ENCODE assay signal across 21 cellular contexts in the genomic region with DNA sequence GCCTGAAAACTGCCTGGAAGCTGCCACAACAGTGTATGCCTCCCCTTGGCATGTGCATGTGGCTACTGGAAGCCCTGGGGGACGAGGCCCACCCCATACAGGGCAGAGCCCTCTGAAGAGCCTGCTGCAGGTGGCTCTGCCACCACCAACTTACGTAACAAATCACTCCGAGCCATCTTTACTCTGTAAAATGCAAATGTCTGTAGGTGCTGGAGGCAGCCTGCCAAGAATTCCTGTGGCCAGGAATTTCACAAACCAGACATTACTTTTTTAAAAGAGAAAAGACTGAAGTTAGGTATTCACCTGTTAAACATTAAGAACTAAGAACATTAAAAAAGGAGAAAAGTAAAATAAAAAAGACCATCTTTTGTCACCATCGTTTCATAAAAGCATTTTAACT.
A peak's percentile ranks its signal among the peaks of the same experiment; 100 is the strongest.
DNase-seq lines count a peak whose midpoint lies in the region; ATAC-seq and TF ChIP-seq lines count a peak whose summit lies in the region.
"Had no signal": no experiment of that assay in that cellular context is flagged by ENCODE, and none has a peak within 500 bp of the region (broad histone marks: within the 10 kb centered on the region; RNA-seq: fewer than 3 reads in every experiment).

No MANE protein-coding gene starts in this region.

- H3K4me1 ChIP-seq in SK-N-SH (ENCODE audit: control insufficient read depth in 1 of 2, insufficient read depth in 2 of 2, low read depth in 1 of 2, low read length in 1 of 2): peaks cover 0 to 14% of the 10 kb centered on the region in 2 experiments; a peak in 2 of 4 replicates
- H3K4me1 ChIP-seq: HAP-1, SJCRH30 had no signal

- H4K20me1 ChIP-seq in SK-N-SH (ENCODE audit: insufficient read depth): no peaks in the 10 kb centered on the region

- H3K27ac ChIP-seq in SK-N-SH (ENCODE audit: low read depth in 2 of 2, low read length in 1 of 2): no peak overlapping the region
- H3K27ac ChIP-seq: A549, C4-2B, SJCRH30 had no signal

- intact Hi-C loops in Right ventricle myocardium inferior (cut with DNase I): no loop called here

- no peaks in the 10 kb centered on the region for H3K27me3 ChIP-seq in SK-N-SH (ENCODE audit: insufficient read depth)
- H3K27me3 ChIP-seq: SJCRH30 had no signal

- no peaks in the 10 kb centered on the region for H3K36me3 ChIP-seq in SK-N-SH (replicated peaks in 1 of 2; ENCODE audit: control insufficient read depth in 1 of 2, insufficient read depth in 2 of 2, low read length in 1 of 2)
- H3K36me3 ChIP-seq: HAP-1, SJCRH30 had no signal

- H3K4me2 ChIP-seq in SK-N-SH: no peak overlapping the region
- H3K4me2 ChIP-seq: A549 had no signal

- no peaks in the 10 kb centered on the region for H3K9me2 ChIP-seq in SK-N-SH

- no peak for TF ChIP-seq CTCF in SK-N-SH (IDR thresholded peaks at IDR 0.05)

- no peak overlapping the region for H2AFZ ChIP-seq in SK-N-SH (ENCODE audit: low read depth)

- WGBS in SK-N-SH (ENCODE audit: low lambda C conversion rate): 45% methylated on average over 4 of the region's 4 CpGs

- TF ChIP-seq RAD21 in SK-N-SH (IDR thresholded peaks at IDR 0.05; ENCODE audit: low read length): no peak

- no peak for TF ChIP-seq EP300 in SK-N-SH (IDR thresholded peaks at IDR 0.05; ENCODE audit: borderline replicate concordance in 1 of 2, low read depth in 1 of 2, low read length in 1 of 2)

- POLR2A ChIA-PET in SK-N-SH (lab: Yijun Ruan, JAX): no interaction called here

- CTCF ChIA-PET in SK-N-SH (lab: Yijun Ruan, JAX): interaction anchor here (0.6 kb wide), 1 partner anchor 128 kb away, joined by 3 read pairs; no protein-coding TSS in a partner anchor

- DNase-seq in SK-N-SH: no peak
- DNase-seq in NCI-H526 (lab: John Stamatoyannopoulos, UW): peak; percentile 16 to 56
- peak; percentile 7 for DNase-seq in kidney glomerular epithelial cell (lab: John Stamatoyannopoulos, UW)
- DNase-seq in SIG-M5 (lab: John Stamatoyannopoulos, UW): no peak
- no peak for DNase-seq in Ammon's horn (ENCODE audit: low spot score)
- no peak for DNase-seq in Right ventricle myocardium inferior (ENCODE audit: missing footprints)
- DNase-seq: DMS153; IMR-90; Karpas-422; MM.1S; NCI-H1105; NCI-H187; NK-92 treated with Interleukin-12 subunit alpha and Interleukin-12 subunit beta, amount 100 ng/mL, for 24 hours; OCI-M1; RPMI8226; SJCRH30; SW 1271 had no signal

- H3K9ac ChIP-seq in SK-N-SH: no peak overlapping the region

- ATAC-seq in SK-N-SH treated with all-trans-retinoic acid at 6 μM for 48 hours (no peak), Right ventricle myocardium inferior (no peak)
- ATAC-seq: A549 had no signal

- no peak overlapping the region for H3K4me3 ChIP-seq in SK-N-SH (ENCODE audit: low read depth in 2 of 2, low read length in 1 of 2)
- H3K4me3 ChIP-seq: A549, HAP-1, SJCRH30 had no signal

- H3K9me3 ChIP-seq in SK-N-SH: no peaks in the 10 kb centered on the region
- H3K9me3 ChIP-seq: A549, HAP-1 had no signal

- H3F3A ChIP-seq in SK-N-SH (replicated peaks; ENCODE audit: insufficient read depth): no peaks in the 10 kb centered on the region

- no peaks in the 10 kb centered on the region for H3K79me2 ChIP-seq in SK-N-SH (ENCODE audit: insufficient read depth)

TF ChIP-seq in SK-N-SH, 30 proteins besides CTCF, POLR2A, EP300 and RAD21:
- no peak for TF ChIP-seq TAF1 (IDR thresholded peaks at IDR 0.05; ENCODE audit: borderline replicate concordance, low read depth, low read length)
- peak; percentile 10; the same call in 1 of the 2 replicates for TF ChIP-seq NFIC (IDR thresholded peaks at IDR 0.05; ENCODE audit: borderline replicate concordance)
- TF ChIP-seq JUND (IDR thresholded peaks at IDR 0.05): no peak

TF ChIP-seq in SK-N-SH treated with all-trans-retinoic acid at 6 μM for 48 hours, 23 proteins besides CTCF, POLR2A, EP300 and RAD21 (continues in another document):
- TF ChIP-seq TOX (CRISPR knock-in tag; IDR thresholded peaks at IDR 0.05; ENCODE audit: borderline replicate concordance) (no peak), ZNF70 (CRISPR knock-in tag; IDR thresholded peaks at IDR 0.05) (no peak), PPARA (CRISPR knock-in tag; IDR thresholded peaks at IDR 0.05; ENCODE audit: borderline replicate concordance) (no peak), ISL1 (CRISPR knock-in tag; IDR thresholded peaks at IDR 0.05) (no peak), ESRRG (CRISPR knock-in tag; IDR thresholded peaks at IDR 0.05) (no peak), OSR1 (CRISPR knock-in tag; IDR thresholded peaks at IDR 0.05) (no peak), ZNF565 (CRISPR knock-in tag; conservative IDR thresholded peaks at IDR 0.05; ENCODE audit: low read depth) (no peak), SNAI2 (CRISPR knock-in tag; IDR thresholded peaks at IDR 0.05) (no peak), ZNF8 (CRISPR knock-in tag; IDR thresholded peaks at IDR 0.05) (no peak), ZFP30 (CRISPR knock-in tag; IDR thresholded peaks at IDR 0.05) (no peak), ZFP3 (CRISPR knock-in tag; IDR thresholded peaks at IDR 0.05) (no peak), GLIS3 (CRISPR knock-in tag; IDR thresholded peaks at IDR 0.05) (no peak), CSDC2 (CRISPR knock-in tag; IDR thresholded peaks at IDR 0.05) (no peak), BACH2 (CRISPR knock-in tag; IDR thresholded peaks at IDR 0.05; ENCODE audit: borderline replicate concordance) (no peak), RARB (CRISPR knock-in tag; IDR thresholded peaks at IDR 0.05) (no peak)
- TF ChIP-seq, protein P1, sequence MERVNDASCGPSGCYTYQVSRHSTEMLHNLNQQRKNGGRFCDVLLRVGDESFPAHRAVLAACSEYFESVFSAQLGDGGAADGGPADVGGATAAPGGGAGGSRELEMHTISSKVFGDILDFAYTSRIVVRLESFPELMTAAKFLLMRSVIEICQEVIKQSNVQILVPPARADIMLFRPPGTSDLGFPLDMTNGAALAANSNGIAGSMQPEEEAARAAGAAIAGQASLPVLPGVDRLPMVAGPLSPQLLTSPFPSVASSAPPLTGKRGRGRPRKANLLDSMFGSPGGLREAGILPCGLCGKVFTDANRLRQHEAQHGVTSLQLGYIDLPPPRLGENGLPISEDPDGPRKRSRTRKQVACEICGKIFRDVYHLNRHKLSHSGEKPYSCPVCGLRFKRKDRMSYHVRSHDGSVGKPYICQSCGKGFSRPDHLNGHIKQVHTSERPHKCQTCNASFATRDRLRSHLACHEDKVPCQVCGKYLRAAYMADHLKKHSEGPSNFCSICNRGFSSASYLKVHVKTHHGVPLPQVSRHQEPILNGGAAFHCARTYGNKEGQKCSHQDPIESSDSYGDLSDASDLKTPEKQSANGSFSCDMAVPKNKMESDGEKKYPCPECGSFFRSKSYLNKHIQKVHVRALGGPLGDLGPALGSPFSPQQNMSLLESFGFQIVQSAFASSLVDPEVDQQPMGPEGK (CRISPR knock-in tag; IDR thresholded peaks at IDR 0.05; ENCODE audit: borderline replicate concordance): no peak
- TF ChIP-seq, protein P2, sequence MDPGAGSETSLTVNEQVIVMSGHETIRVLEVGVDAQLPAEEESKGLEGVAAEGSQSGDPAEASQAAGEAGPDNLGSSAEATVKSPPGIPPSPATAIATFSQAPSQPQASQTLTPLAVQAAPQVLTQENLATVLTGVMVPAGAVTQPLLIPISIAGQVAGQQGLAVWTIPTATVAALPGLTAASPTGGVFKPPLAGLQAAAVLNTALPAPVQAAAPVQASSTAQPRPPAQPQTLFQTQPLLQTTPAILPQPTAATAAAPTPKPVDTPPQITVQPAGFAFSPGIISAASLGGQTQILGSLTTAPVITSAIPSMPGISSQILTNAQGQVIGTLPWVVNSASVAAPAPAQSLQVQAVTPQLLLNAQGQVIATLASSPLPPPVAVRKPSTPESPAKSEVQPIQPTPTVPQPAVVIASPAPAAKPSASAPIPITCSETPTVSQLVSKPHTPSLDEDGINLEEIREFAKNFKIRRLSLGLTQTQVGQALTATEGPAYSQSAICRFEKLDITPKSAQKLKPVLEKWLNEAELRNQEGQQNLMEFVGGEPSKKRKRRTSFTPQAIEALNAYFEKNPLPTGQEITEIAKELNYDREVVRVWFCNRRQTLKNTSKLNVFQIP (CRISPR knock-in tag; IDR thresholded peaks at IDR 0.05; ENCODE audit: borderline replicate concordance, low read depth): no peak
- TF ChIP-seq, protein P3, sequence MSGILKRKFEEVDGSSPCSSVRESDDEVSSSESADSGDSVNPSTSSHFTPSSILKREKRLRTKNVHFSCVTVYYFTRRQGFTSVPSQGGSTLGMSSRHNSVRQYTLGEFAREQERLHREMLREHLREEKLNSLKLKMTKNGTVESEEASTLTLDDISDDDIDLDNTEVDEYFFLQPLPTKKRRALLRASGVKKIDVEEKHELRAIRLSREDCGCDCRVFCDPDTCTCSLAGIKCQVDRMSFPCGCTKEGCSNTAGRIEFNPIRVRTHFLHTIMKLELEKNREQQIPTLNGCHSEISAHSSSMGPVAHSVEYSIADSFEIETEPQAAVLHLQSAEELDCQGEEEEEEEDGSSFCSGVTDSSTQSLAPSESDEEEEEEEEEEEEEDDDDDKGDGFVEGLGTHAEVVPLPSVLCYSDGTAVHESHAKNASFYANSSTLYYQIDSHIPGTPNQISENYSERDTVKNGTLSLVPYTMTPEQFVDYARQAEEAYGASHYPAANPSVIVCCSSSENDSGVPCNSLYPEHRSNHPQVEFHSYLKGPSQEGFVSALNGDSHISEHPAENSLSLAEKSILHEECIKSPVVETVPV (CRISPR knock-in tag; IDR thresholded peaks at IDR 0.05): no peak
- TF ChIP-seq, protein P4, sequence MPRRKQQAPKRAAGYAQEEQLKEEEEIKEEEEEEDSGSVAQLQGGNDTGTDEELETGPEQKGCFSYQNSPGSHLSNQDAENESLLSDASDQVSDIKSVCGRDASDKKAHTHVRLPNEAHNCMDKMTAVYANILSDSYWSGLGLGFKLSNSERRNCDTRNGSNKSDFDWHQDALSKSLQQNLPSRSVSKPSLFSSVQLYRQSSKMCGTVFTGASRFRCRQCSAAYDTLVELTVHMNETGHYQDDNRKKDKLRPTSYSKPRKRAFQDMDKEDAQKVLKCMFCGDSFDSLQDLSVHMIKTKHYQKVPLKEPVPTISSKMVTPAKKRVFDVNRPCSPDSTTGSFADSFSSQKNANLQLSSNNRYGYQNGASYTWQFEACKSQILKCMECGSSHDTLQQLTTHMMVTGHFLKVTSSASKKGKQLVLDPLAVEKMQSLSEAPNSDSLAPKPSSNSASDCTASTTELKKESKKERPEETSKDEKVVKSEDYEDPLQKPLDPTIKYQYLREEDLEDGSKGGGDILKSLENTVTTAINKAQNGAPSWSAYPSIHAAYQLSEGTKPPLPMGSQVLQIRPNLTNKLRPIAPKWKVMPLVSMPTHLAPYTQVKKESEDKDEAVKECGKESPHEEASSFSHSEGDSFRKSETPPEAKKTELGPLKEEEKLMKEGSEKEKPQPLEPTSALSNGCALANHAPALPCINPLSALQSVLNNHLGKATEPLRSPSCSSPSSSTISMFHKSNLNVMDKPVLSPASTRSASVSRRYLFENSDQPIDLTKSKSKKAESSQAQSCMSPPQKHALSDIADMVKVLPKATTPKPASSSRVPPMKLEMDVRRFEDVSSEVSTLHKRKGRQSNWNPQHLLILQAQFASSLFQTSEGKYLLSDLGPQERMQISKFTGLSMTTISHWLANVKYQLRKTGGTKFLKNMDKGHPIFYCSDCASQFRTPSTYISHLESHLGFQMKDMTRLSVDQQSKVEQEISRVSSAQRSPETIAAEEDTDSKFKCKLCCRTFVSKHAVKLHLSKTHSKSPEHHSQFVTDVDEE (CRISPR knock-in tag; IDR thresholded peaks at IDR 0.05): no peak

Comparison
In these comparisons a context has a peak if more than half of its experiments do, and no peak if none do; other contexts are left out.
1. DNase-seq: peak in NCI-H526 (2 of 2) and kidney glomerular epithelial cell (single experiment); none in SK-N-SH (single experiment), SIG-M5 (single experiment), Ammon's horn (single experiment) and Right ventricle myocardium inferior (single experiment).